Comparison of ENCODE assay signal across 11 cellular contexts in genomic region chr5:5751496-5751895, GRCh38.
DNase-seq lines count a peak whose midpoint lies in the region; ATAC-seq lines count a peak whose summit lies in the region.
"Had no signal": no experiment of that assay in that cellular context is flagged by ENCODE, and none has a peak within 500 bp of the region (broad histone marks: within the 10 kb centered on the region; RNA-seq: fewer than 3 reads in every experiment).

No MANE protein-coding gene starts in this region.

- no peak overlapping the region for H3K9ac ChIP-seq in BLaER1 treated with 17β-estradiol and CSF1 and Interleukin-3, amounts not matched to agents 10 nM and 100 nM

- H3K27ac ChIP-seq in BLaER1 treated with 17β-estradiol and CSF1 and Interleukin-3, amounts not matched to agents 10 nM and 100 nM, result no peak overlapping the region
- no peak overlapping the region for H3K27ac ChIP-seq in aorta (ENCODE audit: low read depth in 1 of 2, low read length in 2 of 2)

- no peak overlapping the region for H3K4me3 ChIP-seq in BLaER1 treated with 17β-estradiol and CSF1 and Interleukin-3, amounts not matched to agents 10 nM and 100 nM
- no peak overlapping the region for H3K4me3 ChIP-seq in aorta (ENCODE audit: low read length in 2 of 2)

- no peaks in the 10 kb centered on the region for H3K36me3 ChIP-seq in BLaER1 treated with 17β-estradiol and CSF1 and Interleukin-3, amounts not matched to agents 10 nM and 100 nM
- no peaks in the 10 kb centered on the region for H3K36me3 ChIP-seq in aorta (ENCODE audit: control insufficient read depth in 1 of 2, insufficient read depth in 2 of 2, low read length in 1 of 2)

- peak overlapping the region in 6 of 11 experiments; percentile 12 to 38 (median 24); a peak in 9 of 22 replicates for H3K4me2 ChIP-seq in BLaER1 treated with 17β-estradiol and CSF1 and Interleukin-3, amounts not matched to agents 10 nM and 100 nM

- intact Hi-C loops in aorta (cut with DNase I), result no loop called here

- H3K9me3 ChIP-seq in BLaER1 treated with 17β-estradiol and CSF1 and Interleukin-3, amounts not matched to agents 10 nM and 100 nM (replicated peaks in 1 of 11), result peaks cover 0 to 5% (median 0%) of the 10 kb centered on the region in 11 experiments; a peak in 2 of 22 replicates
- H3K9me3 ChIP-seq in aorta (ENCODE audit: control insufficient read depth, low read length), result no peaks in the 10 kb centered on the region

- ATAC-seq in GM19035 (IDR thresholded peaks at IDR 0.05; ENCODE audit: unreplicated experiment) (peak; percentile 36), HG02678 (IDR thresholded peaks at IDR 0.05; ENCODE audit: unreplicated experiment) (peak; percentile 47), HG03432 (IDR thresholded peaks at IDR 0.05; ENCODE audit: unreplicated experiment) (peak; percentile 56), aorta (ENCODE audit: low FRiP score) (no peak)
- ATAC-seq: left ventricle myocardium superior; stimulated activated naive CD8-positive, alpha-beta T cell treated with anti-CD3 and anti-CD28 coated beads, Interleukin-15, amount 100 ng/mL, for 72 hours had no signal

- no peaks in the 10 kb centered on the region for H4K20me1 ChIP-seq in BLaER1 treated with 17β-estradiol and CSF1 and Interleukin-3, amounts not matched to agents 10 nM and 100 nM

- peaks cover 0 to 16% (median 8%) of the 10 kb centered on the region in 10 experiments; a peak in 13 of 20 replicates for H3K4me1 ChIP-seq in BLaER1 treated with 17β-estradiol and CSF1 and Interleukin-3, amounts not matched to agents 10 nM and 100 nM
- H3K4me1 ChIP-seq in aorta (ENCODE audit: control insufficient read depth in 1 of 2, insufficient read depth in 2 of 2, low read length in 2 of 2), result no peaks in the 10 kb centered on the region

- no peaks in the 10 kb centered on the region for H3K27me3 ChIP-seq in BLaER1 treated with 17β-estradiol and CSF1 and Interleukin-3, amounts not matched to agents 10 nM and 100 nM
- no peaks in the 10 kb centered on the region for H3K27me3 ChIP-seq in aorta (ENCODE audit: control insufficient read depth in 1 of 2, insufficient read depth in 2 of 2, low read length in 1 of 2)

- DNase-seq in NOMO-1 (lab: John Stamatoyannopoulos, UW; ENCODE audit: unreplicated experiment in 2 of 2) (no peak), LoVo (ENCODE audit: low spot score) (no peak), HUDEP-2 (lab: John Stamatoyannopoulos, UW; ENCODE audit: unreplicated experiment in 76 of 76) (no peak), aorta (no peak)
- DNase-seq: amniotic stem cell; left ventricle myocardium superior; stimulated activated naive CD8-positive, alpha-beta T cell treated with anti-CD3 and anti-CD28 coated beads, Interleukin-15, amount 100 ng/mL, for 72 hours had no signal

- 94 to 96% methylated on average over 4 of the region's 4 CpGs for WGBS in aorta, 2 donors
